Comparison of ENCODE assay signal across 22 cellular contexts in genomic region chr18:8359076-8359475, GRCh38.
DNase-seq lines count a peak whose midpoint lies in the region; ATAC-seq and TF ChIP-seq lines count a peak whose summit lies in the region.
"Had no signal": no experiment of that assay in that cellular context is flagged by ENCODE, and none has a peak within 500 bp of the region (broad histone marks: within the 10 kb centered on the region; RNA-seq: fewer than 3 reads in every experiment).

No MANE protein-coding gene starts in this region.

- H3K4me3 ChIP-seq in coronary artery (no peak overlapping the region), neuronal stem cell (ENCODE audit: low read length in 2 of 2) (no peak overlapping the region)
- H3K4me3 ChIP-seq: adrenal gland, body of pancreas, tibial nerve had no signal

- H3K9ac ChIP-seq in neuronal stem cell (ENCODE audit: low read depth, low read length, poor library complexity), result no peak overlapping the region

- no peak overlapping the region for H2AK5ac ChIP-seq in neuronal stem cell (ENCODE audit: low read depth, low read length)

- H2AFZ ChIP-seq in neuronal stem cell (ENCODE audit: low read length), result no peak overlapping the region

- DNase-seq in NCI-H2081 (lab: John Stamatoyannopoulos, UW) (peak; percentile 35 to 60), NCI-H2081 treated with DMSO at 0.1 percent for 48 hours (lab: John Stamatoyannopoulos, UW) (no peak), NCI-H2107 (lab: John Stamatoyannopoulos, UW) (peak; percentile 36), coronary artery (ENCODE audit: low spot score) (peak; percentile 47), neuronal stem cell (ENCODE audit: low spot score) (no peak), DMS114 treated with DMSO at 0.1 percent for 48 hours (lab: John Stamatoyannopoulos, UW; ENCODE audit: unreplicated experiment) (no peak), erythroblast (lab: John Stamatoyannopoulos, UW) (no peak)
- DNase-seq: activated CD4-positive, alpha-beta memory T cell treated with anti-CD3 and anti-CD28 coated beads for 36 hours; activated CD8-positive, alpha-beta memory T cell treated with anti-CD3 and anti-CD28 coated beads, Interleukin-2, amount 50 U/mL, for 4 hours; activated naive CD4-positive, alpha-beta T cell treated with anti-CD3 and anti-CD28 coated beads for 36 hours; adrenal gland; CD8-positive, alpha-beta memory T cell; DND-41; HFFc6; left ventricle myocardium superior; naive thymus-derived CD4-positive, alpha-beta T cell; NCI-H2029 had no signal

- H3K14ac ChIP-seq in neuronal stem cell (ENCODE audit: low read length), result peak overlapping the region; percentile 9

- no peak overlapping the region for H3K4me2 ChIP-seq in neuronal stem cell (ENCODE audit: insufficient read depth, low read length, poor library complexity, severe bottlenecking)

- no peaks in the 10 kb centered on the region for H3K9me3 ChIP-seq in neuronal stem cell (replicated peaks in 1 of 2; ENCODE audit: control insufficient read depth in 2 of 2, insufficient read depth in 1 of 2, low read depth in 1 of 2, low read length in 2 of 2)
- H3K9me3 ChIP-seq: adrenal gland, body of pancreas, tibial nerve had no signal

- no peak overlapping the region for H3K23ac ChIP-seq in neuronal stem cell (ENCODE audit: low read depth, low read length, poor library complexity)

- WGBS in neuronal stem cell (ENCODE audit: extremely low coverage in 2 of 2, insufficient read length in 2 of 2, insufficient replicate concordance in 1 of 2), 2 donors, result no CpG with 5 or more reads among the region's 6 CpGs

- H3K27me3 ChIP-seq in neuronal stem cell (ENCODE audit: control insufficient read depth in 3 of 3, insufficient read depth in 3 of 3, low read depth in 1 of 3, low read length in 3 of 3), result no peaks in the 10 kb centered on the region
- H3K27me3 ChIP-seq: adrenal gland, body of pancreas, tibial nerve had no signal

- H3K4me1 ChIP-seq in neuronal stem cell (ENCODE audit: control insufficient read depth in 2 of 2, insufficient read depth in 1 of 2, low read depth in 1 of 2, low read length in 2 of 2), result peaks cover 14 to 18% of the 10 kb centered on the region in 2 donors
- H3K4me1 ChIP-seq: adrenal gland, body of pancreas, tibial nerve had no signal

- H4K91ac ChIP-seq in neuronal stem cell (ENCODE audit: low read depth, low read length, poor library complexity), result no peak overlapping the region

- no peaks in the 10 kb centered on the region for H3K79me1 ChIP-seq in neuronal stem cell (ENCODE audit: low read depth, low read length)

- no peak overlapping the region for H3K18ac ChIP-seq in neuronal stem cell (ENCODE audit: low read length)

- no peak overlapping the region for H3K4ac ChIP-seq in neuronal stem cell (ENCODE audit: low read length)

- no peak for TF ChIP-seq CTCF in coronary artery (IDR thresholded peaks at IDR 0.05)

- no peak overlapping the region for H4K8ac ChIP-seq in neuronal stem cell (ENCODE audit: low read depth, low read length)

- TF ChIP-seq POLR2A in erythroblast (IDR thresholded peaks at IDR 0.05; ENCODE audit: low read length), result no peak

- H2BK15ac ChIP-seq in neuronal stem cell (ENCODE audit: low read length), result no peak overlapping the region

- ATAC-seq in HG03045 (IDR thresholded peaks at IDR 0.05; ENCODE audit: unreplicated experiment), result no peak
- ATAC-seq: activated CD4-positive, CD25-positive, alpha-beta regulatory T cell treated with anti-CD3 and anti-CD28 coated beads, Interleukin-2, amount 50 U/mL, for 24 hours; body of pancreas; left ventricle myocardium superior; naive thymus-derived CD4-positive, alpha-beta T cell had no signal

- no peak overlapping the region for H2BK120ac ChIP-seq in neuronal stem cell (ENCODE audit: low read depth, low read length)

- no peak overlapping the region for H2BK12ac ChIP-seq in neuronal stem cell (ENCODE audit: low read length)

- H3K27ac ChIP-seq in coronary artery (no peak overlapping the region), neuronal stem cell (replicated peaks; ENCODE audit: low read length) (no peak overlapping the region)
- H3K27ac ChIP-seq: adrenal gland, body of pancreas, HL-60, tibial nerve had no signal

- peak overlapping the region; percentile 16 for H2BK5ac ChIP-seq in neuronal stem cell (ENCODE audit: low read length)

- H3K36me3 ChIP-seq in neuronal stem cell (replicated peaks in 1 of 2; ENCODE audit: control insufficient read depth in 2 of 2, insufficient read depth in 2 of 2, low read length in 2 of 2), result no peaks in the 10 kb centered on the region
- H3K36me3 ChIP-seq: adrenal gland, tibial nerve had no signal

Comparison
In these comparisons a context has a peak if more than half of its experiments do, and no peak if none do; other contexts are left out.
1. DNase-seq: peak in NCI-H2081 (2 of 2), NCI-H2107 (single experiment) and coronary artery (single experiment); none in NCI-H2081 treated with DMSO at 0.1 percent for 48 hours (single experiment), neuronal stem cell (single experiment), DMS114 treated with DMSO at 0.1 percent for 48 hours (single experiment) and erythroblast (0 of 2).